In genomic region chr12:105278043-105278697, GRCh38 we compare ENCODE assay signal across 1 cellular context.
TF ChIP-seq lines count a peak whose summit lies in the region.

No MANE protein-coding gene starts in this region.

TF ChIP-seq in WTC11, 78 proteins besides CTCF, POLR2A, EP300 and RAD21 (continued from another document):
- TF ChIP-seq AR (CRISPR knock-in tag; IDR thresholded peaks at IDR 0.05) (no peak), FOXP4 (CRISPR knock-in tag; IDR thresholded peaks at IDR 0.05) (no peak), ATF3 (CRISPR knock-in tag; conservative IDR thresholded peaks at IDR 0.05) (no peak), NFATC4 (CRISPR knock-in tag; IDR thresholded peaks at IDR 0.05) (no peak), ELF4 (CRISPR knock-in tag; IDR thresholded peaks at IDR 0.05; ENCODE audit: low read depth) (no peak), GTF2I (CRISPR knock-in tag; conservative IDR thresholded peaks at IDR 0.05) (no peak), ERG (CRISPR knock-in tag; IDR thresholded peaks at IDR 0.05) (no peak)
